Comparison of ENCODE assay signal across 8 cellular contexts in the genomic region with DNA sequence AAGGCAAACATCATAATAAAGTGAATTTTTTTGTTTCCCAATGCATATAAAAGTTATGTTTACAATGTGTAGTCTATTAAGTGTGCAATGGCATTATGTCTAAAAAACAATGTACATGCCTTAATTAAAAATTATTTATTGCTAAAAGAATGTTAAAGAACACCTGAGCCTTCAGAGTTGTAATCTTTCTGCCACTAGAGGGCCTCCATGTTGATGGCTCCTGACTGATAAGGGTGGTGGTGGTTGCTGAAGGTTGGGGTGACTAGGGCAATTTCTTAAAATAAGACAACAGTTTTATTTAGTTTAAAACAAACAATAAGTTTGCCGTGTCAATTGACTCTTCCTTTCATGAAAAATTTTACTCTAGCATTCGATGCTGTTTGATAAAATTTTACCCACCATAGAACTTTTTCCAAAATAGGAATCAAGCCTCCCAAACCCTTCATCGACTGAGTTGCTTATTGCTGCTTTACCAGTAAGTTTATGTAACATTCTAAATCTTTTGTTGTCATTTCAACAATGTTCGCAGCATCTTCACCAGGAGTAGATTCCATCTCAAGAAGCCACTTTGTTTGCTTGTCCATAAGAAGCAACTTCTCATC. TPM values are rescaled to one million over a fixed set of nuclear protein-coding genes. Genes with fewer than 3 reads are reported as not detected.
DNase-seq lines count a peak whose midpoint lies in the region; ATAC-seq and TF ChIP-seq lines count a peak whose summit lies in the region.

No MANE protein-coding gene starts in this region.

- WGBS in ovary, 3 donors, result 76 to 83% (median 81%) methylated on average over 4 of the region's 4 CpGs

- DNase-seq in CD14-positive monocyte (ENCODE audit: low spot score) (no peak), iPS DF 4.7 (ENCODE audit: extremely low read depth, low spot score) (peak; percentile 11), upper lobe of right lung (no peak), ovary (no peak), DMS114 treated with DMSO at 0.1 percent for 48 hours (lab: John Stamatoyannopoulos, UW; ENCODE audit: unreplicated experiment) (no peak)
- peak; percentile 31 to 40 for DNase-seq in activated CD4-positive, alpha-beta T cell treated with anti-CD3 and anti-CD28 coated beads for 4 hours

- no peak overlapping the region for H3K4me3 Mint-ChIP-seq in CD14-positive monocyte

- intact Hi-C loops in CD14-positive monocyte (cut with micrococcal nuclease) (loop anchor here in 1 of 2 donors (2.0 kb wide), 1 partner anchor 59 kb away; no protein-coding TSS in a partner anchor), upper lobe of right lung (cut with DNase I) (no loop called here), ovary (cut with DNase I) (no loop called here)

- H3K4me1 ChIP-seq in upper lobe of right lung (peaks cover 13% of the 10 kb centered on the region), ovary (ENCODE audit: insufficient read depth) (peaks cover 3% of the 10 kb centered on the region)

- TF ChIP-seq EP300 in ovary (IDR thresholded peaks at IDR 0.05), result no peak

- no peak overlapping the region for H3K27ac ChIP-seq in upper lobe of right lung
- no peak overlapping the region for H3K27ac ChIP-seq in ovary

- H3K9me3 ChIP-seq in upper lobe of right lung (no peaks in the 10 kb centered on the region), ovary (no peaks in the 10 kb centered on the region)

- no peaks in the 10 kb centered on the region for H3K27me3 Mint-ChIP-seq in CD14-positive monocyte (ENCODE audit: low read depth in 3 of 3)

- H3K27ac Mint-ChIP-seq in CD14-positive monocyte, result peak overlapping the region in 1 of 7 donors; percentile 32

- peak; percentile 67 for TF ChIP-seq CTCF in CD14-positive monocyte (IDR thresholded peaks at IDR 0.05)
- TF ChIP-seq CTCF in upper lobe of right lung (IDR thresholded peaks at IDR 0.05), result peak; percentile 60
- no peak for TF ChIP-seq CTCF in ovary (IDR thresholded peaks at IDR 0.05)

- ATAC-seq in GM19351 (IDR thresholded peaks at IDR 0.05; ENCODE audit: unreplicated experiment) (peak; percentile 72), upper lobe of right lung (peak; percentile 51), HG03139 (IDR thresholded peaks at IDR 0.05; ENCODE audit: unreplicated experiment) (no peak)

- H3K27me3 ChIP-seq in upper lobe of right lung (no peaks in the 10 kb centered on the region), ovary (no peaks in the 10 kb centered on the region)

- peaks cover 41% of the 10 kb centered on the region for H3K4me1 Mint-ChIP-seq in CD14-positive monocyte

- peaks cover 8 to 11% of the 10 kb centered on the region in 2 donors for H3K36me3 Mint-ChIP-seq in CD14-positive monocyte

- no peak for TF ChIP-seq POLR2A in ovary (IDR thresholded peaks at IDR 0.05)

- H3K4me3 ChIP-seq in upper lobe of right lung, result no peak overlapping the region
- H3K4me3 ChIP-seq in ovary, result no peak overlapping the region

- peaks cover 0 to 2% (median 0%) of the 10 kb centered on the region in 7 donors for H3K9me3 Mint-ChIP-seq in CD14-positive monocyte

- H3K36me3 ChIP-seq in upper lobe of right lung (no peaks in the 10 kb centered on the region), ovary (no peaks in the 10 kb centered on the region)

RNA-seq across cellular contexts. Expression of gene MAP3K2, which starts 32.3 kb away (rescaled TPM):
- polyA plus RNA-seq in CD14-positive monocyte, result 10 to 100 TPM; 66.3 to 86.4 TPM
- total RNA-seq in upper lobe of right lung, result 71.5 TPM
- total RNA-seq in ovary, result 10 to 100 TPM; 41.6 to 78.4 (median 60.4) TPM
- polyA plus RNA-seq in ovary, result 10 to 100 TPM in 1 of 2 donors, 1 to 10 TPM in 1; 7.2 to 11.5 TPM

Comparison
In these comparisons a context has a peak if more than half of its experiments do, and no peak if none do; other contexts are left out.
1. DNase-seq: peak in activated CD4-positive, alpha-beta T cell treated with anti-CD3 and anti-CD28 coated beads for 4 hours (2 of 2) and iPS DF 4.7 (single experiment); none in CD14-positive monocyte (single experiment), upper lobe of right lung (single experiment), ovary (0 of 5) and DMS114 treated with DMSO at 0.1 percent for 48 hours (single experiment).
2. CTCF ChIP-seq: peak in CD14-positive monocyte (single experiment) and upper lobe of right lung (single experiment); none in ovary (0 of 3).